ENCODE assay signal across 26 cellular contexts in genomic region chr6:149385998-149386646, GRCh38. TPM values are rescaled to one million over a fixed set of nuclear protein-coding genes. Genes with fewer than 3 reads are reported as not detected.
DNase-seq lines count a peak whose midpoint lies in the region; ATAC-seq and TF ChIP-seq lines count a peak whose summit lies in the region.
"Had no signal": no experiment of that assay in that cellular context is flagged by ENCODE, and none has a peak within 500 bp of the region (broad histone marks: within the 10 kb centered on the region; RNA-seq: fewer than 3 reads in every experiment).

No MANE protein-coding gene starts in this region.

- H3K9me3 Mint-ChIP-seq in MCF 10A (ENCODE audit: unreplicated experiment), result no peaks in the 10 kb centered on the region
- peaks cover 1 to 8% of the 10 kb centered on the region in 2 donors for H3K9me3 Mint-ChIP-seq in effector memory CD8-positive, alpha-beta T cell

- no peak for TF ChIP-seq CTCF in MCF 10A (IDR thresholded peaks at IDR 0.05; ENCODE audit: unreplicated experiment)
- TF ChIP-seq CTCF in mammary epithelial cell (conservative IDR thresholded peaks at IDR 0.05 in 1 of 2, IDR thresholded peaks at IDR 0.05 in 1 of 2; ENCODE audit: extremely low read depth in 1 of 2, insufficient read depth in 1 of 2, low read depth in 1 of 2, low read length in 2 of 2), result no peak
- TF ChIP-seq CTCF in VCaP (conservative IDR thresholded peaks at IDR 0.05), result no peak

- H2AFZ ChIP-seq in mammary epithelial cell (ENCODE audit: low read depth, low read length), result no peak overlapping the region
- H2AFZ ChIP-seq: parathyroid adenoma had no signal

- dilution Hi-C loops in mammary epithelial cell (cut with HindIII; ENCODE audit: low sequenced_read_pairs), result no loop called here

- CTCF ChIA-PET in MCF 10A (lab: Yijun Ruan, JAX), result interaction anchor here (0.5 kb wide), 1 partner anchor 61 kb away, joined by 3 read pairs; no protein-coding TSS in a partner anchor
- CTCF ChIA-PET in mammary epithelial cell (lab: Charles Lee; ENCODE audit: low non-redundant PET), result no interaction called here

- in situ Hi-C loops in mammary epithelial cell (cut with MboI; ENCODE audit: low sequenced_read_pairs in 2 of 2), result no loop called here

- no peak overlapping the region for H3K4me2 ChIP-seq in mammary epithelial cell (ENCODE audit: insufficient read depth, low read depth, low read length)

- peak overlapping the region; percentile 21 for H3K27ac Mint-ChIP-seq in MCF 10A (ENCODE audit: low read depth, unreplicated experiment)
- H3K27ac Mint-ChIP-seq in effector memory CD8-positive, alpha-beta T cell, result peak overlapping the region; percentile 2 to 9

- no peak overlapping the region for H3K27ac ChIP-seq in mammary epithelial cell (ENCODE audit: insufficient read depth, low read depth, low read length)
- H3K27ac ChIP-seq in VCaP, result peak overlapping the region; percentile 86
- H3K27ac ChIP-seq: breast epithelium, heart left ventricle, HL-60, parathyroid adenoma, SJSA1 had no signal

- H3K9me3 ChIP-seq in mammary epithelial cell (replicated peaks; ENCODE audit: insufficient read depth, low read length), result peaks cover 6% of the 10 kb centered on the region
- H3K9me3 ChIP-seq: breast epithelium, heart left ventricle, SJSA1 had no signal

- WGBS in mammary epithelial cell (ENCODE audit: low coverage, missing lambda C conversion rate), result 100% methylated on average over 5 of the region's 5 CpGs

- H3K27me3 ChIP-seq in mammary epithelial cell (ENCODE audit: insufficient read depth, low read length), result no peaks in the 10 kb centered on the region
- H3K27me3 ChIP-seq: breast epithelium, heart left ventricle, SJSA1 had no signal

- H3K36me3 Mint-ChIP-seq in MCF 10A (ENCODE audit: insufficient read depth, unreplicated experiment), result peaks cover 72% of the 10 kb centered on the region
- H3K36me3 Mint-ChIP-seq in effector memory CD8-positive, alpha-beta T cell (ENCODE audit: insufficient read depth), result peaks cover 24% of the 10 kb centered on the region

- H3K4me3 ChIP-seq in mammary epithelial cell (replicated peaks in 1 of 3; ENCODE audit: insufficient read depth in 1 of 3, low read depth in 2 of 3, low read length in 3 of 3), result no peak overlapping the region
- H3K4me3 ChIP-seq: breast epithelium, heart left ventricle, lung, SJSA1 had no signal

- peaks cover 39% of the 10 kb centered on the region for H3K79me2 ChIP-seq in mammary epithelial cell (ENCODE audit: insufficient read depth, low read length)

- H3K9ac ChIP-seq in mammary epithelial cell (ENCODE audit: insufficient read depth, low read length), result no peak overlapping the region
- H3K9ac ChIP-seq: parathyroid adenoma had no signal

- H4K20me1 ChIP-seq in mammary epithelial cell (ENCODE audit: insufficient read depth, low read length), result no peaks in the 10 kb centered on the region

- no peaks in the 10 kb centered on the region for H3K27me3 Mint-ChIP-seq in MCF 10A (ENCODE audit: insufficient read depth, unreplicated experiment)
- no peaks in the 10 kb centered on the region for H3K27me3 Mint-ChIP-seq in effector memory CD8-positive, alpha-beta T cell

- peak; percentile 82 for ATAC-seq in effector memory CD8-positive, alpha-beta T cell (replicated peaks)
- ATAC-seq in GM21367 (IDR thresholded peaks at IDR 0.05; ENCODE audit: unreplicated experiment), result no peak
- ATAC-seq: heart left ventricle, right cardiac atrium had no signal

- peaks cover 13% of the 10 kb centered on the region for H3K36me3 ChIP-seq in mammary epithelial cell (ENCODE audit: insufficient read depth, low read length)
- H3K36me3 ChIP-seq: breast epithelium had no signal

- DNase-seq in MCF 10A (ENCODE audit: unreplicated experiment) (no peak), mammary epithelial cell (no peak), NCI-H82 treated with DMSO at 0.1 percent for 48 hours (lab: John Stamatoyannopoulos, UW; ENCODE audit: unreplicated experiment) (no peak), Ammon's horn (ENCODE audit: low spot score) (no peak)
- no peak for DNase-seq in effector memory CD8-positive, alpha-beta T cell
- DNase-seq: activated CD4-positive, alpha-beta T cell treated with anti-CD3 and anti-CD28 coated beads for 1 hour; activated gamma-delta T cell; amygdala; effector CD8-positive, alpha-beta T cell; GOT3; heart left ventricle; Kasumi-1; MV-4-11; NCI-H446; NCI-H774; right cardiac atrium; RPMI8226; stimulated activated CD4-positive, alpha-beta T cell treated with anti-CD3 and anti-CD28 coated beads, Interleukin-2, amount 100 ng/mL, for 24 hours had no signal

- H3K4me1 ChIP-seq in mammary epithelial cell (ENCODE audit: insufficient read depth, low read length), result no peaks in the 10 kb centered on the region
- H3K4me1 ChIP-seq: breast epithelium had no signal

- POLR2A ChIA-PET in MCF 10A (lab: Yijun Ruan, JAX), result interaction anchor here (0.6 to 1.9 kb wide), 3 partner anchors 50 to 173 kb away, joined by 3 to 7 read pairs (median 4); partner anchors contain the start of gene TAB2

- BruUV-seq in MCF 10A (replicated peaks; lab: Mats Ljungman, UMichigan) (no TSS peak), mammary epithelial cell (replicated peaks; lab: Mats Ljungman, UMichigan) (no TSS peak)

- H3K4me3 Mint-ChIP-seq in MCF 10A (ENCODE audit: unreplicated experiment), result no peak overlapping the region
- no peak overlapping the region for H3K4me3 Mint-ChIP-seq in effector memory CD8-positive, alpha-beta T cell

- H3K4me1 Mint-ChIP-seq in MCF 10A (ENCODE audit: insufficient read depth, unreplicated experiment), result peaks cover 10% of the 10 kb centered on the region
- H3K4me1 Mint-ChIP-seq in effector memory CD8-positive, alpha-beta T cell (ENCODE audit: low read depth in 2 of 2), result peaks cover 24 to 40% of the 10 kb centered on the region in 2 donors

- intact Hi-C loops in MCF 10A (cut with micrococcal nuclease) (no loop called here), mammary epithelial cell (cut with micrococcal nuclease) (no loop called here)

RNA-seq across cellular contexts. Expression of gene SUMO4, which starts 13.9 kb away (rescaled TPM):
- total RNA-seq in MCF 10A (2022) (1.6 and 2.1 TPM in 2 replicates), mammary epithelial cell (1 to 10 TPM; 1.5 to 2.0 TPM)
- 0.14 TPM for polyA plus RNA-seq in mammary epithelial cell
- not detected for polyA minus RNA-seq in mammary epithelial cell
- polyA plus RNA-seq: neural cell had no signal
